12 cellular contexts compared by ENCODE assay signal in the genomic region with DNA sequence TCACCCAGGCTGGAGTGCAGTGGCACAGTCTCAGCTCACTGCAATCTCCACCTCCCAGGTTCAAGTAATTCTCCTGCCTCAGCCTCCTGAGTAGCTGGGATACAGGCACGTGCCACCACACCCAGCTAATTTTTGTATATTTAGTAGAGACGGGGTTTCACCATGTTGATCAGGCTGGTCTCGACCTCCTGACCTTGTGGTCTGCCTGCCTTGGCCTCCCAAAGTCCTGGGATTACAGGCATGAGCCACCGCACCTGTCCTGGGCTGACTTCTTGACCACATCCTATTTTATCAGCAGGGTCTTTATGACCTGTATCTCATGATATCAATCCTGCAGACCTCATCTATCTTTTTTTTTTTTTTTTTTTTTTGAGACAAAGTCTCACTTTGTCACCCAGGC. TPM values are rescaled to one million over a fixed set of nuclear protein-coding genes. Genes with fewer than 3 reads are reported as not detected.
DNase-seq lines count a peak whose midpoint lies in the region; ATAC-seq, FAIRE-seq and TF ChIP-seq lines count a peak whose summit lies in the region.
"Not testable (repeated sequence)": the region's sequence is repeated elsewhere in the genome, so short reads cannot be mapped to it uniquely, and the experiment has no call there.
"Had no signal": no experiment of that assay in that cellular context is flagged by ENCODE, and none has a peak within 500 bp of the region (broad histone marks: within the 10 kb centered on the region; RNA-seq: fewer than 3 reads in every experiment).

No MANE protein-coding gene starts in this region.

- not testable (repeated sequence) for H3K4me3 ChIP-seq in HCT116 (replicated peaks in 1 of 2; ENCODE audit: low read depth in 1 of 2, low read length in 2 of 2); suprapubic skin

- POLR2A ChIA-PET in HCT116 (lab: Charles Lee) = interaction anchor here (2.1 to 3.3 kb wide), 2 partner anchors 10 to 27 kb away, joined by 7 to 10 read pairs; no protein-coding TSS in a partner anchor

- H3K27me3 Mint-ChIP-seq in activated CD4-positive, alpha-beta T cell treated with anti-CD3 and anti-CD28 coated beads, Interleukin-2, amount 10 ng/mL, durations not matched to agents 24 days and 14 days; activated T-helper 1 cell treated with anti-CD3 and anti-CD28 coated beads, Interleukin-12 subunit alpha, Interleukin-12 subunit beta, Interleukin-2, Interleukin-4 antibody, amounts not matched to agents 30 ng/mL and 10 ng/mL and 1 ng/mL, durations not matched to agents 14 hours and 24 hours and 36 hours (ENCODE audit: insufficient read depth); activated naive CD8-positive, alpha-beta T cell treated with anti-CD3 and anti-CD28 coated beads for 36 hours: not testable (repeated sequence)

- H4K20me1 ChIP-seq in HCT116 (ENCODE audit: insufficient read depth) = not testable (repeated sequence)

- 83% methylated on average over 4 of the region's 4 CpGs for WGBS in suprapubic skin

- H3K27me3 ChIP-seq in HCT116 (ENCODE audit: insufficient read depth, low read length); suprapubic skin: not testable (repeated sequence)

- H3K4me3 Mint-ChIP-seq in activated CD4-positive, alpha-beta T cell treated with anti-CD3 and anti-CD28 coated beads, Interleukin-2, amount 10 ng/mL, durations not matched to agents 24 days and 14 days; activated T-helper 1 cell treated with anti-CD3 and anti-CD28 coated beads, Interleukin-12 subunit alpha, Interleukin-12 subunit beta, Interleukin-2, Interleukin-4 antibody, amounts not matched to agents 30 ng/mL and 10 ng/mL and 1 ng/mL, durations not matched to agents 14 hours and 24 hours and 36 hours; activated naive CD8-positive, alpha-beta T cell treated with anti-CD3 and anti-CD28 coated beads for 36 hours: not testable (repeated sequence)

- H3K27ac Mint-ChIP-seq in activated CD4-positive, alpha-beta T cell treated with anti-CD3 and anti-CD28 coated beads, Interleukin-2, amount 10 ng/mL, durations not matched to agents 24 days and 14 days = peak overlapping the region; percentile 98
- peak overlapping the region; percentile 98 for H3K27ac Mint-ChIP-seq in activated T-helper 1 cell treated with anti-CD3 and anti-CD28 coated beads, Interleukin-12 subunit alpha, Interleukin-12 subunit beta, Interleukin-2, Interleukin-4 antibody, amounts not matched to agents 30 ng/mL and 10 ng/mL and 1 ng/mL, durations not matched to agents 14 hours and 24 hours and 36 hours
- H3K27ac Mint-ChIP-seq in activated naive CD8-positive, alpha-beta T cell treated with anti-CD3 and anti-CD28 coated beads for 36 hours = peak overlapping the region; percentile 98

- peaks cover 63 to 72% of the 10 kb centered on the region in 2 experiments for H3K4me1 ChIP-seq in HCT116 (ENCODE audit: control insufficient read depth in 1 of 2, insufficient read depth in 2 of 2, low read length in 2 of 2)
- H3K4me1 ChIP-seq in suprapubic skin = peaks cover 48% of the 10 kb centered on the region

- not testable (repeated sequence) for H3K36me3 ChIP-seq in HCT116 (ENCODE audit: control insufficient read depth in 1 of 2, insufficient read depth in 2 of 2, low read length in 2 of 2); suprapubic skin

- peaks cover 44% of the 10 kb centered on the region for H3K4me1 Mint-ChIP-seq in activated CD4-positive, alpha-beta T cell treated with anti-CD3 and anti-CD28 coated beads, Interleukin-2, amount 10 ng/mL, durations not matched to agents 24 days and 14 days
- H3K4me1 Mint-ChIP-seq in activated T-helper 1 cell treated with anti-CD3 and anti-CD28 coated beads, Interleukin-12 subunit alpha, Interleukin-12 subunit beta, Interleukin-2, Interleukin-4 antibody, amounts not matched to agents 30 ng/mL and 10 ng/mL and 1 ng/mL, durations not matched to agents 14 hours and 24 hours and 36 hours (ENCODE audit: low read depth) = peaks cover 49% of the 10 kb centered on the region
- peaks cover 49% of the 10 kb centered on the region for H3K4me1 Mint-ChIP-seq in activated naive CD8-positive, alpha-beta T cell treated with anti-CD3 and anti-CD28 coated beads for 36 hours

- CTCF ChIA-PET in HCT116 (lab: Charles Lee) = not testable (repeated sequence)

- not testable (repeated sequence) for TF ChIP-seq RAD21 in HCT116 (IDR thresholded peaks at IDR 0.05; ENCODE audit: low read depth)

- H3K36me3 Mint-ChIP-seq in activated CD4-positive, alpha-beta T cell treated with anti-CD3 and anti-CD28 coated beads, Interleukin-2, amount 10 ng/mL, durations not matched to agents 24 days and 14 days (ENCODE audit: low read depth) = peaks cover 18% of the 10 kb centered on the region
- not testable (repeated sequence) for H3K36me3 Mint-ChIP-seq in activated T-helper 1 cell treated with anti-CD3 and anti-CD28 coated beads, Interleukin-12 subunit alpha, Interleukin-12 subunit beta, Interleukin-2, Interleukin-4 antibody, amounts not matched to agents 30 ng/mL and 10 ng/mL and 1 ng/mL, durations not matched to agents 14 hours and 24 hours and 36 hours (ENCODE audit: low read depth)
- peaks cover 28% of the 10 kb centered on the region for H3K36me3 Mint-ChIP-seq in activated naive CD8-positive, alpha-beta T cell treated with anti-CD3 and anti-CD28 coated beads for 36 hours

- peak overlapping the region; percentile 93 for H3K27ac ChIP-seq in HCT116 (ENCODE audit: low read depth, low read length)
- peak overlapping the region; percentile 17 for H3K27ac ChIP-seq in suprapubic skin

- not testable (repeated sequence) for H3K9me3 ChIP-seq in HCT116 (ENCODE audit: control insufficient read depth in 1 of 2, insufficient read depth in 1 of 2, low read depth in 1 of 2, low read length in 2 of 2); suprapubic skin

- not testable (repeated sequence) for BruUV-seq in HCT116 (replicated peaks; lab: Mats Ljungman, UMichigan)

- H3K9me3 Mint-ChIP-seq in activated CD4-positive, alpha-beta T cell treated with anti-CD3 and anti-CD28 coated beads, Interleukin-2, amount 10 ng/mL, durations not matched to agents 24 days and 14 days; activated naive CD8-positive, alpha-beta T cell treated with anti-CD3 and anti-CD28 coated beads for 36 hours: not testable (repeated sequence)
- peaks cover 14% of the 10 kb centered on the region for H3K9me3 Mint-ChIP-seq in activated T-helper 1 cell treated with anti-CD3 and anti-CD28 coated beads, Interleukin-12 subunit alpha, Interleukin-12 subunit beta, Interleukin-2, Interleukin-4 antibody, amounts not matched to agents 30 ng/mL and 10 ng/mL and 1 ng/mL, durations not matched to agents 14 hours and 24 hours and 36 hours

- not testable (repeated sequence) for TF ChIP-seq EP300 in suprapubic skin (IDR thresholded peaks at IDR 0.05)

- FAIRE-seq in RCC 7860 (lab: Jason Lieb, UNC) = peak; percentile 22

- not testable (repeated sequence) for TF ChIP-seq CTCF in HCT116 (IDR thresholded peaks at IDR 0.05 in 2 of 3, conservative IDR thresholded peaks at IDR 0.05 in 1 of 3; ENCODE audit: borderline replicate concordance in 1 of 3, insufficient read depth in 1 of 3, low read depth in 2 of 3, low read length in 2 of 3); suprapubic skin (IDR thresholded peaks at IDR 0.05)

- not testable (repeated sequence) for H3K9ac ChIP-seq in HCT116 (ENCODE audit: low read length)

- intact Hi-C loops in HCT116 (cut with micrococcal nuclease) = not testable (repeated sequence)
- intact Hi-C loops in activated CD4-positive, alpha-beta T cell treated with anti-CD3 and anti-CD28 coated beads, Interleukin-2, amount 10 ng/mL, durations not matched to agents 24 days and 14 days (cut with micrococcal nuclease) = loop anchor here (1.0 to 2.0 kb wide), 2 partner anchors 22 to 198 kb away; a partner anchor contains a TSS
- intact Hi-C loops in activated T-helper 1 cell treated with anti-CD3 and anti-CD28 coated beads, Interleukin-12 subunit alpha, Interleukin-12 subunit beta, Interleukin-2, Interleukin-4 antibody, amounts not matched to agents 30 ng/mL and 10 ng/mL and 1 ng/mL, durations not matched to agents 14 hours and 24 hours and 36 hours (cut with micrococcal nuclease) = loop anchor here (1.0 to 10.0 kb wide), 6 partner anchors 20 to 1497 kb away; a partner anchor contains a TSS

- RAD21 ChIA-PET in HCT116 (lab: Charles Lee; ENCODE audit: low non-redundant PET in 1 of 2, low total read pairs in 2 of 2, uncharacterized antibody in 2 of 2, unreplicated experiment in 2 of 2) = not testable (repeated sequence)

- not testable (repeated sequence) for H3K9me2 ChIP-seq in HCT116 (ENCODE audit: insufficient read depth)

- not testable (repeated sequence) for H3K79me2 ChIP-seq in HCT116 (ENCODE audit: insufficient read depth, low read length)

- H3K4me2 ChIP-seq in HCT116 (ENCODE audit: low read length) = peak overlapping the region; percentile 67

- not testable (repeated sequence) for H2AFZ ChIP-seq in HCT116 (ENCODE audit: low read depth, low read length, poor library complexity, severe bottlenecking)

- ATAC-seq in HCT116 = not testable (repeated sequence)

- DNase-seq in HCT116 (ENCODE audit: low read depth, low spot score); activated CD4-positive, alpha-beta T cell treated with anti-CD3 and anti-CD28 coated beads, Interleukin-2, amount 10 ng/mL, durations not matched to agents 24 days and 14 days; activated T-helper 1 cell treated with anti-CD3 and anti-CD28 coated beads, Interleukin-12 subunit alpha, Interleukin-12 subunit beta, Interleukin-2, Interleukin-4 antibody, amounts not matched to agents 30 ng/mL and 10 ng/mL and 1 ng/mL, durations not matched to agents 14 hours and 24 hours and 36 hours (ENCODE audit: low spot score); activated naive CD8-positive, alpha-beta T cell treated with anti-CD3 and anti-CD28 coated beads for 36 hours; suprapubic skin (ENCODE audit: low spot score in 2 of 2): not testable (repeated sequence)
- DNase-seq in RCC 7860 (ENCODE audit: low spot score) (peak; percentile 68), myocyte (ENCODE audit: low read depth) (peak; percentile 59)

- not testable (repeated sequence) for TF ChIP-seq POLR2A in HCT116 (IDR thresholded peaks at IDR 0.05; ENCODE audit: borderline replicate concordance, extremely low read depth, insufficient read depth, insufficient read length); suprapubic skin (IDR thresholded peaks at IDR 0.05)

RNA-seq across cellular contexts. Expression of a gene that starts 22.2 kb away (rescaled TPM):
- total RNA-seq in HCT116 (2021; ENCODE audit: unreplicated experiment) (2,334 TPM), myocyte (277 and 351 TPM in 2 replicates), suprapubic skin (100 to 1,000 TPM; 406 to 694 (median 578) TPM)
- polyA plus RNA-seq in HCT116 (2012) = 4,054 and 4,544 TPM in 2 replicates
- total RNA-seq in activated CD4-positive, alpha-beta T cell treated with anti-CD3 and anti-CD28 coated beads, Interleukin-2, amount 10 ng/mL, durations not matched to agents 24 days and 14 days = 3,899 and 3,999 TPM in 2 replicates
- total RNA-seq in activated T-helper 1 cell treated with anti-CD3 and anti-CD28 coated beads, Interleukin-12 subunit alpha, Interleukin-12 subunit beta, Interleukin-2, Interleukin-4 antibody, amounts not matched to agents 30 ng/mL and 10 ng/mL and 1 ng/mL, durations not matched to agents 14 hours and 24 hours and 36 hours = 3,370 and 3,388 TPM in 2 replicates
- 1,000 to 10,000 TPM; 3,744 to 3,761 TPM for total RNA-seq in activated naive CD8-positive, alpha-beta T cell treated with anti-CD3 and anti-CD28 coated beads for 36 hours
- 1,339 TPM for polyA plus RNA-seq in myocyte (2012)

RNA-seq across cellular contexts. Expression of a gene that starts 45.0 kb away (rescaled TPM):
- total RNA-seq in HCT116 (2021; ENCODE audit: unreplicated experiment) (not detected), myocyte (not detected in 2 replicates), suprapubic skin (10 to 100 TPM in 3 of 4 donors, 1 to 10 TPM in 1; 9.5 to 57.9 (median 38.7) TPM)
- polyA plus RNA-seq in HCT116 (2012) = not detected in 2 replicates
- 1.0 and 1.3 TPM in 2 replicates for total RNA-seq in activated CD4-positive, alpha-beta T cell treated with anti-CD3 and anti-CD28 coated beads, Interleukin-2, amount 10 ng/mL, durations not matched to agents 24 days and 14 days
- 2.2 and 2.6 TPM in 2 replicates for total RNA-seq in activated T-helper 1 cell treated with anti-CD3 and anti-CD28 coated beads, Interleukin-12 subunit alpha, Interleukin-12 subunit beta, Interleukin-2, Interleukin-4 antibody, amounts not matched to agents 30 ng/mL and 10 ng/mL and 1 ng/mL, durations not matched to agents 14 hours and 24 hours and 36 hours
- 10 to 100 TPM; 12.3 to 13.7 TPM for total RNA-seq in activated naive CD8-positive, alpha-beta T cell treated with anti-CD3 and anti-CD28 coated beads for 36 hours
- not detected for polyA plus RNA-seq in myocyte (2012)
- total RNA-seq: G401, H1, NCI-H460 had no signal
- polyA plus RNA-seq: AG04450, CD14-positive monocyte, H1 had no signal
